ENCODE assay signal across 21 cellular contexts in the genomic region with DNA sequence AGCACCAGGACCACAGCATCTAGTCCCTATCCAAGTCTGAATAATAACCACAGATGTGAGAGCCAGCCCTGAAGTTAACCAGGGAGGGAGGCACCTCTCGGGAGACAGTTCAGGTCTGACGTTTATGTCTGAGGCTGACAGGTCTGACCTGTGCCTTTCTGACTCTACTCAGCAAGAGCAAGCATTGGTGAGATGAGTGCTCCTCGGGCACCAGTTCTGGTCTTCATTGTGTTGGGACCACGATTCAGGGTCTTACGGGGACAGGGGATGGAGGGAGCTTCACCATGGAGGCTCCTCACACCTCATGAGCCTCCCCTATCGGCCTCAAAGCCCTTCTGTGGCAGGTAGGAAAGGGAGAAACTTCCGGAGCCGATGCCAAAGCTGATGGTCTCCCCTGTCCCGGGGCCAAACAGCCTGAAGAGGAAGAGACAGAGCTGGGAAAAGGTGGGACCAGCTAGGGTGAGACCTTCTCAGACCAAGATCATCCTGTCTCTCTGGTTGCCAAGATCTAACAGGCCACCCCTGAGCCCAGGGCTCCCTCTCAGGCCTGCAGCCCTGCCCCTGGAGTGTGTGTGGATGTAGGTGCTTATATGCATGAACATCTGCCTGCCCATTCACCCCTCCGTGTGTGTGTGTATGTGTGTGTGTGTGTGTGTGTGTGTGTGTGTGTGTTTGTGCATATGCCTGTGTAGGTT.
DNase-seq lines count a peak whose midpoint lies in the region; ATAC-seq, FAIRE-seq and TF ChIP-seq lines count a peak whose summit lies in the region.
"Had no signal": no experiment of that assay in that cellular context is flagged by ENCODE, and none has a peak within 500 bp of the region (broad histone marks: within the 10 kb centered on the region; RNA-seq: fewer than 3 reads in every experiment).

No MANE protein-coding gene starts in this region.

- no peaks in the 10 kb centered on the region for H3K36me3 Mint-ChIP-seq in activated CD8-positive, alpha-beta memory T cell treated with anti-CD3 and anti-CD28 coated beads, Interleukin-2, amount 10 ng/mL, durations not matched to agents 7 days and 5 days

- TF ChIP-seq CTCF in HEK293 (tag by site-specific recombination; IDR thresholded peaks at IDR 0.05): no peak
- no peak for TF ChIP-seq CTCF in HepG2 (CRISPR knock-in tag; IDR thresholded peaks at IDR 0.05)

- POLR2A ChIA-PET in HEK293 (lab: Yijun Ruan, JAX): interaction anchor here (0.7 kb wide), 1 partner anchor 22 kb away, joined by 3 read pairs; no protein-coding TSS in a partner anchor
- POLR2A ChIA-PET in HepG2 (lab: Yijun Ruan, JAX): interaction anchor here (2.1 kb wide), 1 partner anchor 14 kb away, joined by 6 read pairs; no protein-coding TSS in a partner anchor

- CTCF ChIA-PET in activated CD8-positive, alpha-beta memory T cell treated with anti-CD3 and anti-CD28 coated beads, Interleukin-2, amount 10 ng/mL, durations not matched to agents 7 days and 5 days (lab: Charles Lee): no interaction called here
- CTCF ChIA-PET in HEK293 (lab: Yijun Ruan, JAX): interaction anchor here (0.6 to 1.8 kb wide), 7 partner anchors 9 to 147 kb away, joined by 3 to 8 read pairs (median 3); no protein-coding TSS in a partner anchor
- CTCF ChIA-PET in HepG2 (lab: Yijun Ruan, JAX; ENCODE audit: low intra/inter-chr PET ratio, low total read pairs): no interaction called here

- no TSS peak for BruUV-seq in HepG2 (replicated peaks; lab: Mats Ljungman, UMichigan)

- peaks cover 8% of the 10 kb centered on the region for H3K27me3 Mint-ChIP-seq in activated CD8-positive, alpha-beta memory T cell treated with anti-CD3 and anti-CD28 coated beads, Interleukin-2, amount 10 ng/mL, durations not matched to agents 7 days and 5 days

- H3K27ac Mint-ChIP-seq in activated CD8-positive, alpha-beta memory T cell treated with anti-CD3 and anti-CD28 coated beads, Interleukin-2, amount 10 ng/mL, durations not matched to agents 7 days and 5 days: no peak overlapping the region
- H3K27ac Mint-ChIP-seq: CD4-positive, alpha-beta memory T cell had no signal

- no peaks in the 10 kb centered on the region for H3K79me2 ChIP-seq in HepG2 (ENCODE audit: insufficient read depth, low read length)

- in situ Hi-C loops in HepG2 (cut with HindIII; ENCODE audit: extremely low pct_ligation_motif_present, low pct_unique_long_range_greater_than_20kb): no loop called here

- no peak overlapping the region for H3K4me3 ChIP-seq in HEK293 (ENCODE audit: low read depth, low read length)
- H3K4me3 ChIP-seq in HepG2 (replicated peaks in 1 of 3; ENCODE audit: insufficient read depth in 1 of 3, low read depth in 2 of 3, low read length in 3 of 3): no peak overlapping the region
- H3K4me3 ChIP-seq: GM23248, MG63 had no signal

- no peak overlapping the region for H3K9ac ChIP-seq in HepG2 (ENCODE audit: insufficient read depth, low read depth, low read length)
- H3K9ac ChIP-seq: GM23248 had no signal

- H2AFZ ChIP-seq in HepG2 (ENCODE audit: low read length): no peak overlapping the region
- H2AFZ ChIP-seq: GM23248 had no signal

- H3K36me3 ChIP-seq in HEK293 (ENCODE audit: control insufficient read depth in 2 of 2, insufficient read depth in 1 of 2, low read length in 2 of 2) (no peaks in the 10 kb centered on the region), HepG2 (replicated peaks in 1 of 2; ENCODE audit: control insufficient read depth in 1 of 2, insufficient read depth in 2 of 2, low read length in 2 of 2) (no peaks in the 10 kb centered on the region)
- H3K36me3 ChIP-seq: BE2C, MG63 had no signal

- H3K27ac ChIP-seq in HEK293 (ENCODE audit: extremely low read depth, low read depth, low read length) (no peak overlapping the region), HepG2 (ENCODE audit: extremely low read length, insufficient read depth, low read length) (no peak overlapping the region)
- H3K27ac ChIP-seq: 22Rv1, GM23248 had no signal

- H3K4me3 Mint-ChIP-seq in activated CD8-positive, alpha-beta memory T cell treated with anti-CD3 and anti-CD28 coated beads, Interleukin-2, amount 10 ng/mL, durations not matched to agents 7 days and 5 days: no peak overlapping the region
- H3K4me3 Mint-ChIP-seq: CD4-positive, alpha-beta memory T cell had no signal

- no peaks in the 10 kb centered on the region for H3K9me3 ChIP-seq in HEK293 (ENCODE audit: control insufficient read depth, insufficient read depth, low read depth, low read length)
- H3K9me3 ChIP-seq in HepG2 (ENCODE audit: low read length): no peaks in the 10 kb centered on the region; the same call in 1 of the 2 replicates
- H3K9me3 ChIP-seq: BE2C had no signal

- peaks cover 18 to 60% of the 10 kb centered on the region in 2 experiments for H3K27me3 ChIP-seq in HepG2 (ENCODE audit: control insufficient read depth in 1 of 2, insufficient read depth in 2 of 2, low read length in 2 of 2)
- H3K27me3 ChIP-seq: BE2C, MG63 had no signal

- no peak for ATAC-seq in activated CD8-positive, alpha-beta memory T cell treated with anti-CD3 and anti-CD28 coated beads, Interleukin-2, amount 10 ng/mL, durations not matched to agents 7 days and 5 days
- ATAC-seq in HepG2: no peak
- no peak for ATAC-seq in SK-N-SH treated with all-trans-retinoic acid at 6 μM for 48 hours

- peak; percentile 53 for DNase-seq in activated CD8-positive, alpha-beta memory T cell treated with anti-CD3 and anti-CD28 coated beads for 24 hours
- no peak for DNase-seq in activated CD8-positive, alpha-beta memory T cell treated with anti-CD3 and anti-CD28 coated beads, Interleukin-2, amount 10 ng/mL, durations not matched to agents 7 days and 5 days
- DNase-seq in HepG2 (ENCODE audit: low spot score): no peak
- DNase-seq in stimulated activated CD8-positive, alpha-beta memory T cell treated with anti-CD3 and anti-CD28 coated beads, Interleukin-4, amount 100 ng/mL, for 48 hours: peak; percentile 11
- DNase-seq in GM19239 (ENCODE audit: insufficient read length, low spot score): no peak
- no peak for DNase-seq in GM03348 (ENCODE audit: low spot score)
- DNase-seq: BE2C; CD4-positive, alpha-beta memory T cell; GM23248; Karpas-422; MG63; NCI-H1092; NCI-H146; NCI-H2081; NCI-H82 had no signal

- TF ChIP-seq EP300 in HepG2 (IDR thresholded peaks at IDR 0.05; ENCODE audit: low read depth in 2 of 2, low read length in 2 of 2): no peak
- no peak for TF ChIP-seq EP300 in HepG2 (CRISPR knock-in tag; IDR thresholded peaks at IDR 0.05; ENCODE audit: borderline replicate concordance)

- H3K9me3 Mint-ChIP-seq in activated CD8-positive, alpha-beta memory T cell treated with anti-CD3 and anti-CD28 coated beads, Interleukin-2, amount 10 ng/mL, durations not matched to agents 7 days and 5 days (ENCODE audit: low read depth): peaks cover 2% of the 10 kb centered on the region

- intact Hi-C loops in HepG2 (cut with micrococcal nuclease; ENCODE audit: unreplicated experiment): no loop called here

- no peaks in the 10 kb centered on the region for H3K4me1 ChIP-seq in HEK293 (ENCODE audit: control insufficient read depth, insufficient read depth, low read length)
- H3K4me1 ChIP-seq in HepG2 (ENCODE audit: insufficient read depth, low read length): peaks cover 27% of the 10 kb centered on the region

- H3K4me2 ChIP-seq in HepG2 (ENCODE audit: low read depth, low read length): no peak overlapping the region

- no peak for TF ChIP-seq RAD21 in HepG2 (CRISPR knock-in tag; IDR thresholded peaks at IDR 0.05)

- no peaks in the 10 kb centered on the region for H4K20me1 ChIP-seq in HepG2 (ENCODE audit: insufficient read depth, low read length)

- WGBS in HepG2 (ENCODE audit: low lambda C conversion rate): 44% methylated on average over 9 of the region's 10 CpGs

- H3K4me1 Mint-ChIP-seq in activated CD8-positive, alpha-beta memory T cell treated with anti-CD3 and anti-CD28 coated beads, Interleukin-2, amount 10 ng/mL, durations not matched to agents 7 days and 5 days: no peaks in the 10 kb centered on the region

- FAIRE-seq in HepG2 (lab: Jason Lieb, UNC) (no peak), GM19239 (lab: Jason Lieb, UNC) (no peak)
- FAIRE-seq: G401.6, GM12891, GM18507 had no signal

- TF ChIP-seq POLR2A in HepG2 (IDR thresholded peaks at IDR 0.05; ENCODE audit: insufficient read depth in 1 of 2, low read depth in 2 of 2, low read length in 2 of 2): no peak

TF ChIP-seq in HEK293, 187 proteins besides CTCF, POLR2A, EP300 and RAD21 (continues in another document):
- TF ChIP-seq ZNF324 (tag by site-specific recombination; IDR thresholded peaks at IDR 0.05): no peak
- TF ChIP-seq, protein P1, sequence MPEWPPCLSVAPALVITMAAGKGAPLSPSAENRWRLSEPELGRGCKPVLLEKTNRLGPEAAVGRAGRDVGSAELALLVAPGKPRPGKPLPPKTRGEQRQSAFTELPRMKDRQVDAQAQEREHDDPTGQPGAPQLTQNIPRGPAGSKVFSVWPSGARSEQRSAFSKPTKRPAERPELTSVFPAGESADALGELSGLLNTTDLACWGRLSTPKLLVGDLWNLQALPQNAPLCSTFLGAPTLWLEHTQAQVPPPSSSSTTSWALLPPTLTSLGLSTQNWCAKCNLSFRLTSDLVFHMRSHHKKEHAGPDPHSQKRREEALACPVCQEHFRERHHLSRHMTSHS (tag by site-specific recombination; IDR thresholded peaks at IDR 0.05): no peak

TF ChIP-seq in SK-N-SH treated with all-trans-retinoic acid at 6 μM for 48 hours, 23 proteins besides CTCF, POLR2A, EP300 and RAD21 (continues in another document):
- TF ChIP-seq RARB (CRISPR knock-in tag; IDR thresholded peaks at IDR 0.05): no peak
- no peak for TF ChIP-seq PATZ1 (CRISPR knock-in tag; IDR thresholded peaks at IDR 0.05; ENCODE audit: borderline replicate concordance)
- TF ChIP-seq OSR1 (CRISPR knock-in tag; IDR thresholded peaks at IDR 0.05): no peak

Comparison
In these comparisons a context has a peak if more than half of its experiments do, and no peak if none do; other contexts are left out.
1. DNase-seq: peak in activated CD8-positive, alpha-beta memory T cell treated with anti-CD3 and anti-CD28 coated beads for 24 hours (single experiment) and stimulated activated CD8-positive, alpha-beta memory T cell treated with anti-CD3 and anti-CD28 coated beads, Interleukin-4, amount 100 ng/mL, for 48 hours (single experiment); none in activated CD8-positive, alpha-beta memory T cell treated with anti-CD3 and anti-CD28 coated beads, Interleukin-2, amount 10 ng/mL, durations not matched to agents 7 days and 5 days (single experiment), HepG2 (single experiment), GM19239 (single experiment) and GM03348 (single experiment).